Comparison of ENCODE assay signal across 8 cellular contexts in the genomic region with DNA sequence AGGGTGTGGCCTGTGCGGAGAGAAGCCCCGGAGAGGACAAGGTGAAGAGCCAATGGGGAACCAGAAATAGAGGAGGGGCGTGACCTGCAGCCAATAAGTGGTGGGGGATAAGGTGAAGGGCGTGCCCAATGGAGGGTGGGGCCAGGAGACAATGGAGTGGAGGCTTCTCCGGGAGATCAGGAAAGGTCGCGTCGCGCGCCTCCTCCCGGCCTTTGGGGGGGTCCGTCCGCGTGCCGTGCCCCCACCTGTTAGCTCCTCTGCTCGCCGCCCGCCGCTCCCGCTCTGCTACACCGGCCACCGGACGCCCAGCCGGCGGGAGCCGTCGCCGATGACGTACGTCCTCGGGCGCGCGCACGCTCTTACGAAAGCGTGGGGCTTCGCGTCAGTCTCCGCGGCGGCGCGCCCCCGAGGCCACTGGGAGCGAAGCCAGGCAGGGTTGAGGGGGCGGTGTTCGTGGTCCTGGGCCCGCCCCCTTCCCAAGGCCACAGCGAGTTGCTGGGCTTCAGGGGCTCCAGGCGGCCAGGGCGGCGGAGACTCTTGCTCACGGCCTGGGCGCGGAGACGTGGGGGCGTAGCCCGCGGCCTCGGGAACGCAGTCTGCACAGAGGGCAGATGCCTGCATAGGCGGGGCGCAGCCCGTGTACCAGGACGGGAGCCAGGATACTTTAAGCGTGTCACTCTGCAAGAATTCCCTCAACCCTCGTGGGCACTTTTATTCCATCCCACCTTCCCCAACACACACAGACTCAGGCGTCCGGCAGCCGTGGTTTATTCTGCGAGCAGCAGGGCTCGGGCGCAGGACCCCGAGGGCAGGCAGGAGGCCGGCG. TPM values are rescaled to one million over a fixed set of nuclear protein-coding genes. Genes with fewer than 3 reads are reported as not detected.
DNase-seq lines count a peak whose midpoint lies in the region; ATAC-seq, FAIRE-seq and TF ChIP-seq lines count a peak whose summit lies in the region.

TSS of gene MATCAP1 (minus strand) at position 337 of the 826 bp plus-strand sequence. CDS start 3,353 bp downstream, outside the sequence.

- no peak within 1 kb of the TSS for H2BK120ac ChIP-seq in H1 (replicated peaks; ENCODE audit: low read depth, low read length)
- peak within 1 kb of the TSS; percentile 78 for H2BK120ac ChIP-seq in mesenchymal stem cell (ENCODE audit: low read depth, low read length)

- peak within 1 kb of the TSS; percentile 17; the same call in 1 of the 2 replicates for H2AFZ ChIP-seq in H1 (ENCODE audit: low read length)
- peak within 1 kb of the TSS; percentile 83 for H2AFZ ChIP-seq in mesenchymal stem cell (ENCODE audit: low read depth, low read length)

- H2BK5ac ChIP-seq in H1 (ENCODE audit: low read depth, low read length) (peak within 1 kb of the TSS; percentile 95), mesenchymal stem cell (ENCODE audit: low read depth, low read length, poor library complexity, severe bottlenecking) (peak within 1 kb of the TSS; percentile 74)

- no peak within 1 kb of the TSS for H3K14ac ChIP-seq in H1 (ENCODE audit: insufficient read length)
- peak within 1 kb of the TSS in 1 of 2 experiments; percentile 91 for H3K14ac ChIP-seq in mesenchymal stem cell (ENCODE audit: low read length in 2 of 2)

- TF ChIP-seq RAD21 in H1 (IDR thresholded peaks at IDR 0.05 in 1 of 2, conservative IDR thresholded peaks at IDR 0.05 in 1 of 2; ENCODE audit: low read depth in 2 of 2, low read length in 2 of 2) = no peak

- no peak within 1 kb of the TSS for H3K4me3 Mint-ChIP-seq in Caco-2 (ENCODE audit: unreplicated experiment)

- peak within 1 kb of the TSS; percentile 95 for H3K18ac ChIP-seq in H1 (ENCODE audit: extremely low read depth, low read length)
- H3K18ac ChIP-seq in mesenchymal stem cell (ENCODE audit: low read depth in 1 of 2, low read length in 2 of 2) = peak within 1 kb of the TSS; percentile 94 to 97

- H3K23ac ChIP-seq in H1 (ENCODE audit: insufficient read length) (no peak within 1 kb of the TSS), mesenchymal stem cell (ENCODE audit: low read length in 2 of 2) (peak within 1 kb of the TSS in 1 of 2 experiments; percentile 2)

- peak within 1 kb of the TSS; percentile 67 to 92 for H3K4me2 ChIP-seq in H1 (ENCODE audit: insufficient read depth in 1 of 2, low read depth in 2 of 2, low read length in 2 of 2)
- peak within 1 kb of the TSS; percentile 99 for H3K4me2 ChIP-seq in mesenchymal stem cell (ENCODE audit: low read length, poor library complexity, severe bottlenecking)

- peak; percentile 94 for FAIRE-seq in H1 (lab: Jason Lieb, UNC)

- peak within 1 kb of the TSS; percentile 98 for H3K27ac ChIP-seq in H1 (ENCODE audit: low read depth, low read length)
- H3K27ac ChIP-seq in mesenchymal stem cell (ENCODE audit: low read length, poor library complexity, severe bottlenecking) = no peak within 1 kb of the TSS

- 1% methylated on average over 77 of the region's 77 CpGs; no CpG with 5 or more reads in 1 of the 2 experiments for WGBS in H1 (ENCODE audit: extremely low coverage in 1 of 2, insufficient coverage in 1 of 2, insufficient read length in 1 of 2, insufficient replicate concordance in 2 of 2, low coverage in 1 of 2, low lambda C conversion rate in 2 of 2, missing lambda C conversion rate in 1 of 2), 2 experiments
- WGBS in mesenchymal stem cell = under 1% methylated on average over 74 of the region's 77 CpGs

- no peak for TF ChIP-seq EP300 in H1 (IDR thresholded peaks at IDR 0.05; ENCODE audit: borderline replicate concordance in 1 of 2, low read depth in 2 of 2, low read length in 2 of 2)

- TSS peak; percentile 58 for BruUV-seq in Caco-2 (replicated peaks; lab: Mats Ljungman, UMichigan)

- H3K4ac ChIP-seq in H1 (replicated peaks; ENCODE audit: insufficient read length, low read depth, low read length) = peak within 1 kb of the TSS; percentile 85
- peak within 1 kb of the TSS; percentile 75 to 92 for H3K4ac ChIP-seq in mesenchymal stem cell (ENCODE audit: low read depth in 1 of 2, low read length in 2 of 2)

- H3K9ac ChIP-seq in H1 (replicated peaks in 1 of 4; ENCODE audit: extremely low read depth in 1 of 4, low read depth in 3 of 4, low read length in 3 of 4) (peak within 1 kb of the TSS; percentile 53 to 96 (median 88)), mesenchymal stem cell (ENCODE audit: low read length) (peak within 1 kb of the TSS; percentile 89)

- no peak within 1 kb of the TSS for H3K27ac Mint-ChIP-seq in Caco-2 (ENCODE audit: unreplicated experiment)

- H2AK5ac ChIP-seq in H1 (ENCODE audit: low read depth, low read length) (no peak within 1 kb of the TSS), mesenchymal stem cell (ENCODE audit: low read length, severe bottlenecking) (no peak within 1 kb of the TSS)

- H3K4me3 ChIP-seq in Caco-2 (ENCODE audit: low read depth, low read length) (peak within 1 kb of the TSS; percentile 90), H1 (ENCODE audit: extremely low read depth in 1 of 4, insufficient read depth in 2 of 4, low read depth in 3 of 4, low read length in 4 of 4) (peak within 1 kb of the TSS; percentile 73 to 90 (median 85)), mesenchymal stem cell (ENCODE audit: insufficient read depth in 1 of 2, low read depth in 1 of 2, low read length in 2 of 2) (peak within 1 kb of the TSS; percentile 82 to 89)

- H4K91ac ChIP-seq in H1 (replicated peaks; ENCODE audit: insufficient read length, low read length) = peak within 1 kb of the TSS; percentile 90
- peak within 1 kb of the TSS; percentile 97 for H4K91ac ChIP-seq in mesenchymal stem cell (ENCODE audit: low read length)

- H2BK15ac ChIP-seq in H1 (ENCODE audit: low read length) (peak within 1 kb of the TSS; percentile 61; the same call in 1 of the 2 replicates), mesenchymal stem cell (ENCODE audit: low read depth, poor library complexity, severe bottlenecking) (peak within 1 kb of the TSS; percentile 97)

- H2BK20ac ChIP-seq in H1 (ENCODE audit: low read length) = no peak within 1 kb of the TSS

- H3K79me1 ChIP-seq in H1 (ENCODE audit: low read depth, low read length) (no peaks in the 10 kb centered on the region), mesenchymal stem cell (replicated peaks; ENCODE audit: low read length, poor library complexity, severe bottlenecking) (peaks cover 24% of the 10 kb centered on the region)

- H3K36me3 ChIP-seq in Caco-2 (ENCODE audit: control insufficient read depth, insufficient read depth, low read length) (no peaks in the 10 kb centered on the region), H1 (ENCODE audit: control insufficient read depth in 2 of 4, insufficient read depth in 4 of 4, low read length in 3 of 4) (no peaks in the 10 kb centered on the region; a peak in 1 of 8 replicates), mesenchymal stem cell (ENCODE audit: control insufficient read depth in 1 of 2, insufficient read depth in 2 of 2, low read depth in 1 of 2, low read length in 2 of 2) (peaks cover 0 to 15% of the 10 kb centered on the region in 2 experiments)

- H3K79me2 ChIP-seq in H1 (ENCODE audit: control insufficient read depth in 1 of 2, insufficient read depth in 2 of 2, low read length in 2 of 2) = peaks cover 0 to 5% of the 10 kb centered on the region in 2 experiments; a peak in 1 of 4 replicates

- peak within 1 kb of the TSS; percentile 35; the same call in 1 of the 2 replicates for H2BK12ac ChIP-seq in H1 (ENCODE audit: low read depth, low read length)
- H2BK12ac ChIP-seq in mesenchymal stem cell (ENCODE audit: low read length in 2 of 2) = peak within 1 kb of the TSS in 1 of 2 experiments; percentile 80

- H4K20me1 ChIP-seq in H1 (replicated peaks in 1 of 2; ENCODE audit: control insufficient read depth in 1 of 2, insufficient read depth in 2 of 2, low read length in 2 of 2) = peaks cover 2 to 24% of the 10 kb centered on the region in 2 experiments

- intact Hi-C loops in Caco-2 (cut with micrococcal nuclease; ENCODE audit: unreplicated experiment) = loop anchor here (1.0 to 2.0 kb wide), 5 partner anchors 14 to 237 kb away; partner anchors contain the start of gene NOL3

- H3K23me2 ChIP-seq in H1 (ENCODE audit: low read depth, low read length) = peaks cover 13% of the 10 kb centered on the region; the same call in 1 of the 2 replicates

- CTCF ChIA-PET in Caco-2 (lab: Charles Lee) (interaction anchor here (0.9 to 3.2 kb wide), 13 partner anchors 8 to 230 kb away, joined by 3 to 39 read pairs (median 8); partner anchors contain the start of genes ELMO3, FBXL8, FHOD1 and NOL3), H1 (lab: Charles Lee; ENCODE audit: partially characterized antibody) (interaction anchor here (1.1 to 9.3 kb wide), 13 partner anchors 10 to 231 kb away, joined by 3 to 151 read pairs (median 7); partner anchors contain the start of genes ELMO3, FBXL8, HSF4 and NOL3)

- DNase-seq in Caco-2 (peak; percentile 98 to 99), HUDEP-2 (lab: John Stamatoyannopoulos, UW; ENCODE audit: unreplicated experiment in 76 of 76) (peak in 75 of 76 experiments; percentile 62 to 97 (median 92)), NOMO-1 treated with dmso at 0.1 percent for 144 hours (lab: John Stamatoyannopoulos, UW; ENCODE audit: unreplicated experiment) (peak; percentile 98), H1 (ENCODE audit: low read depth in 1 of 2, low spot score in 2 of 2) (peak; percentile 87 to 95), mesenchymal stem cell (peak; percentile 99)
- DNase-seq in activated CD8-positive, alpha-beta memory T cell treated with anti-CD3 and anti-CD28 coated beads for 4 hours (ENCODE audit: low read depth in 2 of 2) = peak; percentile 76 to 90
- DNase-seq in stimulated activated CD8-positive, alpha-beta memory T cell treated with anti-CD3 and anti-CD28 coated beads, Interleukin-12 subunit alpha, Interleukin-12 subunit beta, amount 100 ng/mL, for 24 hours (ENCODE audit: extremely low read depth) = peak; percentile 79

- TF ChIP-seq POLR2A in H1 (IDR thresholded peaks at IDR 0.05; ENCODE audit: control extremely low read depth in 1 of 2, low read depth in 2 of 2, low read length in 2 of 2) = peak in 1 of 2 experiments; percentile 79; a peak in 2 of 3 replicates

- H4K5ac ChIP-seq in H1 (ENCODE audit: insufficient read length, low read depth, low read length) = peak within 1 kb of the TSS; percentile 96

- no peaks in the 10 kb centered on the region for H3K9me3 Mint-ChIP-seq in Caco-2 (ENCODE audit: unreplicated experiment)

- peaks cover 8% of the 10 kb centered on the region for H3K36me3 Mint-ChIP-seq in Caco-2 (ENCODE audit: insufficient read depth, unreplicated experiment)

- no peaks in the 10 kb centered on the region for H3K9me3 ChIP-seq in Caco-2
- no peaks in the 10 kb centered on the region for H3K9me3 ChIP-seq in H1 (ENCODE audit: insufficient read depth in 2 of 2, low read depth in 1 of 2, low read length in 1 of 2)
- H3K9me3 ChIP-seq in mesenchymal stem cell (ENCODE audit: control insufficient read depth, low read length) = no peaks in the 10 kb centered on the region

- peaks cover 11% of the 10 kb centered on the region for H3K4me1 Mint-ChIP-seq in Caco-2 (ENCODE audit: low read depth, unreplicated experiment)

- peak; percentile 87 for ATAC-seq in GM21390 (IDR thresholded peaks at IDR 0.05; ENCODE audit: unreplicated experiment)

- H3K56ac ChIP-seq in H1 (replicated peaks; ENCODE audit: insufficient read length, low read depth, low read length) = peak within 1 kb of the TSS; percentile 95

- H4K8ac ChIP-seq in H1 (ENCODE audit: extremely low read depth, insufficient read depth, low read length) (peak within 1 kb of the TSS; percentile 91), mesenchymal stem cell (ENCODE audit: low read length) (peak within 1 kb of the TSS; percentile 95)

- H3K27me3 Mint-ChIP-seq in Caco-2 (ENCODE audit: insufficient read depth, unreplicated experiment) = peaks cover 3% of the 10 kb centered on the region

- TF ChIP-seq CTCF in Caco-2 (IDR thresholded peaks at IDR 0.05; ENCODE audit: insufficient read depth in 1 of 2, low read depth in 1 of 2, low read length in 1 of 2, severe bottlenecking in 1 of 2, unreplicated experiment in 1 of 2) = no peak
- TF ChIP-seq CTCF in H1 (IDR thresholded peaks at IDR 0.05; ENCODE audit: control extremely low read depth in 1 of 3, insufficient read depth in 1 of 3, low read depth in 1 of 3, low read length in 3 of 3) = no peak

- POLR2A ChIA-PET in Caco-2 (lab: Charles Lee) = interaction anchor here (3.1 kb wide), 1 partner anchor 13 kb away, joined by 10 read pairs; the partner anchor contains the start of gene NOL3
- POLR2A ChIA-PET in H1 (lab: Charles Lee; ENCODE audit: partially characterized antibody) = interaction anchor here (1.0 to 4.0 kb wide), 10 partner anchors 10 to 63 kb away, joined by 3 to 19 read pairs (median 5); partner anchors contain the start of genes B3GNT9, HSF4 and NOL3

- H3K27me3 ChIP-seq in Caco-2 (replicated peaks; ENCODE audit: control insufficient read depth, insufficient read depth, low read length) (no peaks in the 10 kb centered on the region), H1 (replicated peaks in 1 of 4; ENCODE audit: control insufficient read depth in 3 of 4, extremely low read depth in 1 of 4, insufficient read depth in 3 of 4, low read length in 3 of 4) (peaks cover 8 to 34% (median 20%) of the 10 kb centered on the region in 4 experiments), mesenchymal stem cell (ENCODE audit: control insufficient read depth in 1 of 2, insufficient read depth in 1 of 2, low read length in 2 of 2) (no peaks in the 10 kb centered on the region)

- peaks cover 40% of the 10 kb centered on the region for H3K4me1 ChIP-seq in Caco-2
- H3K4me1 ChIP-seq in H1 (replicated peaks in 1 of 4; ENCODE audit: control insufficient read depth in 3 of 4, insufficient read depth in 4 of 4, low read length in 3 of 4) = peaks cover 0 to 19% (median 11%) of the 10 kb centered on the region in 4 experiments; a peak in 5 of 7 replicates
- peaks cover 31% of the 10 kb centered on the region for H3K4me1 ChIP-seq in mesenchymal stem cell (ENCODE audit: control insufficient read depth, insufficient read depth, low read depth, low read length)

RNA-seq across cellular contexts. Expression of gene MATCAP1, which starts in this region (rescaled TPM):
- 22.2 and 28.6 TPM in 2 replicates for total RNA-seq in Caco-2 (2022)
- total RNA-seq in H1 (2021; fragmentation: NEBNext Ultra II Directional; extraction: Animal tissue kit (Norgen Biotek cat#: 25700)) = 22.9 and 23.1 TPM in 2 replicates
- 27.5 and 38.0 TPM in 2 replicates for polyA plus RNA-seq in H1 (2011; rRNA removed)
- polyA plus RNA-seq in H1 (2011; cell fraction: cytosol; rRNA removed) = 36.8 TPM
- polyA plus RNA-seq in H1 (2011; cell fraction: nucleus; rRNA removed) = 218 TPM
- 23.0 to 37.9 TPM (median 32.2 TPM) in 4 replicates for polyA plus RNA-seq in H1 (2012, experiment 1 of 2)
- 11.4 TPM for polyA plus RNA-seq in H1 (2012, experiment 2 of 2)
- 13.5 TPM for polyA plus RNA-seq in H1 (2013, experiment 1 of 2)
- 13.1 TPM for polyA plus RNA-seq in H1 (2013, experiment 2 of 2)
- polyA minus RNA-seq in H1 (2011; rRNA and poly(A)+ RNA removed) = 11.5 and 14.2 TPM in 2 replicates
- polyA minus RNA-seq in H1 (2011; cell fraction: cytosol; rRNA and poly(A)+ RNA removed) = 9.8 TPM
- 36.5 TPM for polyA minus RNA-seq in H1 (2011; cell fraction: nucleus; rRNA and poly(A)+ RNA removed)
- polyA plus RNA-seq in mesenchymal stem cell (2013, experiment 1 of 2) = 11.4 TPM
- polyA plus RNA-seq in mesenchymal stem cell (2013, experiment 2 of 2) = 11.2 TPM
